ENCODE assay signal across 8 cellular contexts in the genomic region with DNA sequence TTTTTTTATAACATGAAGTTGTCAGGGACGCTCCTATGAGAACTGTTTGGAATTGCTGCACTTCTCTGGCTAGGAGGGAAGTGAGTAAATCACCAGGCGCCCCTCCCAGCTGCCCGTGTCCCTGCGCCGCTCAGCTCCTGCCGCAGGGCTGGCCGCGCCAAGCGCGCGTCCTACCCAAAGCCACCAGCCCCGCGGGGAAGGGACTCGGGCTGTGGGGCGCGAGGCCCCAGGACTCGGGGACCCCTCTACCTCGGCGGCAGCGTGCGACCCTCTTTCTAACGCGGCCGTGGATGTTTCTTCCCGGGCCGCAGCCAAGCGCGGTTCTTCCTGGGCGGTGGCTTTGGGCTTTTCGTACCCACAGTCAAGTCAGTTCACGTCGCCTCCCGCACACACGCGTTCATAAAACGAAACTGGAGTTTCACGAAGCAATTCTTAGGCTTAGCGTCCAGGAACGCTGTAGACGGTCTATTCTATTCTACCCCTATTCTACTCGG. TPM values are rescaled to one million over a fixed set of nuclear protein-coding genes. Genes with fewer than 3 reads are reported as not detected.
A peak's percentile ranks its signal among the peaks of the same experiment; 100 is the strongest.
DNase-seq lines count a peak whose midpoint lies in the region; ATAC-seq and TF ChIP-seq lines count a peak whose summit lies in the region.

No MANE protein-coding gene starts in this region.

- POLR2A ChIA-PET in AG04449 (lab: Yijun Ruan, JAX), result interaction anchor here (0.6 to 1.5 kb wide), 4 partner anchors 11 to 1141 kb away, joined by 3 to 6 read pairs (median 4); no protein-coding TSS in a partner anchor

- H3K36me3 ChIP-seq in thoracic aorta, result no peaks in the 10 kb centered on the region

- TF ChIP-seq CTCF in AG04449 (IDR thresholded peaks at IDR 0.05; ENCODE audit: insufficient read depth, low read length, missing control alignments), result no peak
- TF ChIP-seq CTCF in thoracic aorta (IDR thresholded peaks at IDR 0.05), result no peak

- DNase-seq in AG04449 (ENCODE audit: low read depth, low spot score) (no peak), caudate nucleus (lab: John Stamatoyannopoulos, UW) (no peak), left lobe of liver (ENCODE audit: low spot score) (no peak), thoracic aorta (ENCODE audit: low spot score) (no peak), NCI-H2029 treated with DMSO at 0.1 percent for 48 hours (lab: John Stamatoyannopoulos, UW) (no peak), SW 1271 (lab: John Stamatoyannopoulos, UW) (no peak)

- CTCF ChIA-PET in AG04449 (lab: Yijun Ruan, JAX), result interaction anchor here (0.7 to 6.3 kb wide), 4 partner anchors 13 to 479 kb away, joined by 3 to 31 read pairs (median 3); no protein-coding TSS in a partner anchor

- H3K4me3 ChIP-seq in AG04449 (ENCODE audit: low read depth, low read length) (peak overlapping the region; percentile 67), thoracic aorta (peak overlapping the region; percentile 81)

- no peaks in the 10 kb centered on the region for H3K27me3 ChIP-seq in thoracic aorta (replicated peaks; ENCODE audit: insufficient read depth)

- no peaks in the 10 kb centered on the region for H3K9me3 ChIP-seq in thoracic aorta

- H3K27ac ChIP-seq in caudate nucleus (ENCODE audit: low read depth, low read length) (peak overlapping the region; percentile 70), thoracic aorta (peak overlapping the region; percentile 97 to 98)

- ATAC-seq in HG02610 (IDR thresholded peaks at IDR 0.05; ENCODE audit: unreplicated experiment) (peak; percentile 33), left lobe of liver (peak; percentile 72), thoracic aorta (ENCODE audit: insufficient number of reproducible peaks, low FRiP score, low read depth) (no peak), GM18517 (IDR thresholded peaks at IDR 0.05; ENCODE audit: unreplicated experiment) (no peak)

- peaks cover 10 to 70% of the 10 kb centered on the region in 2 donors for H3K4me1 ChIP-seq in thoracic aorta (ENCODE audit: control insufficient read depth in 1 of 2, low read depth in 2 of 2)

RNA-seq across cellular contexts. Expression of gene FOXC1, which starts 15.2 kb away (rescaled TPM):
- total RNA-seq in left lobe of liver (0.38 TPM), thoracic aorta (100 to 1,000 TPM; 103 to 109 TPM)

Comparison
In these comparisons a context has a peak if more than half of its experiments do, and no peak if none do; other contexts are left out.
1. ATAC-seq: peak in HG02610 (single experiment) and left lobe of liver (single experiment); none in thoracic aorta (single experiment) and GM18517 (single experiment).
2. RNA of gene FOXC1, which starts 15.2 kb away (total RNA-seq): 103 to 109 TPM in thoracic aorta; 0.38 TPM in left lobe of liver (single experiment); every median in the first group is over 10 times any median in the second.